ENCODE assay signal across 2 cellular contexts in genomic region chr6:7893342-7893741, GRCh38.
TF ChIP-seq lines count a peak whose summit lies in the region.

No MANE protein-coding gene starts in this region.

TF ChIP-seq in HepG2, 621 proteins besides CTCF, POLR2A, EP300 and RAD21:
- TF ChIP-seq ESRRA (CRISPR knock-in tag; IDR thresholded peaks at IDR 0.05; ENCODE audit: low read depth) = no peak
- TF ChIP-seq ZFX (CRISPR knock-in tag; IDR thresholded peaks at IDR 0.05; ENCODE audit: low read depth) = no peak
- TF ChIP-seq ZNF281 (CRISPR knock-in tag; IDR thresholded peaks at IDR 0.05; ENCODE audit: borderline replicate concordance) = 0 out of 2 replicates have a peak, but pooled peaks have one; percentile 24
- TF ChIP-seq ZNF234 (CRISPR knock-in tag; conservative IDR thresholded peaks at IDR 0.05) = no peak
- TF ChIP-seq ATF3 (CRISPR knock-in tag; IDR thresholded peaks at IDR 0.05) = no peak
- TF ChIP-seq SNAPC4 (CRISPR knock-in tag; IDR thresholded peaks at IDR 0.05) = no peak

TF ChIP-seq in endothelial cell of umbilical vein, 7 proteins besides CTCF, POLR2A, EP300 and RAD21:
- TF ChIP-seq MAX (IDR thresholded peaks at IDR 0.05; ENCODE audit: insufficient read depth, insufficient read length) = no peak
- TF ChIP-seq POLR2AphosphoS5 (IDR thresholded peaks at IDR 0.05; ENCODE audit: insufficient read depth, low read depth, low read length) = peak; percentile 47
- TF ChIP-seq MYC (IDR thresholded peaks at IDR 0.05; ENCODE audit: low read depth, low read length) = no peak
- TF ChIP-seq GATA2 (IDR thresholded peaks at IDR 0.05; ENCODE audit: insufficient read depth, insufficient read length, low read depth, low read length) = no peak
- no peak for TF ChIP-seq FOS (IDR thresholded peaks at IDR 0.05; ENCODE audit: borderline replicate concordance, insufficient read depth, low read length)
- no peak for TF ChIP-seq JUN (IDR thresholded peaks at IDR 0.05; ENCODE audit: borderline replicate concordance, insufficient read depth, insufficient read length, low read depth)
- no peak for TF ChIP-seq EZH2 (IDR thresholded peaks at IDR 0.05; ENCODE audit: borderline replicate concordance, low read depth, low read length, severe bottlenecking)
